In the genomic region with DNA sequence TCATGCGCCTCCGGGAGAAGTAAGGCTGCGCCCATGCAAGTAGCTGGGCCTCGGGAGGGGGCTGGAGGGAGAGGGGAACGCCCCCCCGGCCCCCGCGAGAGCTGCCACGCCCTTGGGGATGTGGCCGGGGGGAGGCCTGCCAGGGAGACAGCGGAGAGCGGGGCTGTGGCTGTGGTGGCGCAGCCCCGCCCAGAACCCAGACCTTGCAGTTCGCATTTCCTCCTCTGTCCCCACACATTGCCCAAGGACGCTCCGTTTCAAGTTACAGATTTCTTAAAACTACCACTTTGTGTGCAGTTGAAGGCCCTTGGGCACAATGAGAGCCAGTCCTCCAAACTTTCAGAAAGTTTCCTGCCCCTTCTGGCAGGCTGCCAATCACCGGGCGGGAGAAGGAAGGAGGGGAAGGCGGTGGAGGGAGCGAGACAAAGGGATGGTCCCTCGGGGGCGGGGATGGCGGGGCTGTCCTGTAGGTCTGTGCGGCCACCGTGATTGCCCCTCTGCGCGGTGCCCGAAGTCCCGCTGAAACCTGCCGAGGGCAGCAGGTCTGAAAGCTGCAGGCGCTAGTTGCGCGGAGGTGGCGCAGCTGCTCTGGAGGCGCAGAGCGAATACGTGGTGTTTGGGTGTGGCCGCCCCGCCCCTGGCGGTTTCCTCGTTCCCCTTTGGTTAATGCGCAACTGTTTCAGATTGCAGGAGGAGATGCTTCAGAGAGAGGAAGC, we compare ENCODE assay signal across 8 cellular contexts. TPM values are rescaled to one million over a fixed set of nuclear protein-coding genes. Genes with fewer than 3 reads are reported as not detected.
A peak's percentile ranks its signal among the peaks of the same experiment; 100 is the strongest.
DNase-seq lines count a peak whose midpoint lies in the region; ATAC-seq and TF ChIP-seq lines count a peak whose summit lies in the region.

No MANE protein-coding gene starts in this region.

- peaks cover 3% of the 10 kb centered on the region for H3K36me3 Mint-ChIP-seq in IgD-negative memory B cell
- H3K36me3 Mint-ChIP-seq in activated naive CD8-positive, alpha-beta T cell, result peaks cover 8% of the 10 kb centered on the region

- intact Hi-C loops in left ventricle myocardium inferior (cut with micrococcal nuclease), result no loop called here

- H3K27me3 ChIP-seq in left ventricle myocardium inferior (ENCODE audit: low read depth), result peaks cover 65% of the 10 kb centered on the region

- H3K36me3 ChIP-seq in left ventricle myocardium inferior, result peaks cover 47% of the 10 kb centered on the region

- H3K27ac Mint-ChIP-seq in IgD-negative memory B cell, result peak overlapping the region; percentile 93 to 99 (median 98)
- H3K27ac Mint-ChIP-seq in activated naive CD8-positive, alpha-beta T cell, result peak overlapping the region; percentile 93

- H3K27me3 Mint-ChIP-seq in IgD-negative memory B cell, result no peaks in the 10 kb centered on the region
- H3K27me3 Mint-ChIP-seq in activated naive CD8-positive, alpha-beta T cell, result no peaks in the 10 kb centered on the region

- H3K27ac ChIP-seq in left ventricle myocardium inferior (replicated peaks), result peak overlapping the region; percentile 100

- peaks cover 23 to 39% (median 31%) of the 10 kb centered on the region in 3 donors for H3K4me1 Mint-ChIP-seq in IgD-negative memory B cell
- peaks cover 76% of the 10 kb centered on the region for H3K4me1 Mint-ChIP-seq in activated naive CD8-positive, alpha-beta T cell (ENCODE audit: low read depth)

- H3K4me3 Mint-ChIP-seq in IgD-negative memory B cell, result peak overlapping the region; percentile 95 to 99 (median 98)
- peak overlapping the region; percentile 96 for H3K4me3 Mint-ChIP-seq in activated naive CD8-positive, alpha-beta T cell

- H3K4me3 ChIP-seq in left ventricle myocardium inferior (peak overlapping the region; percentile 90), retinal pigment epithelial cell (ENCODE audit: low read length) (peak overlapping the region; percentile 95)

- no peaks in the 10 kb centered on the region for H3K9me3 Mint-ChIP-seq in IgD-negative memory B cell
- no peaks in the 10 kb centered on the region for H3K9me3 Mint-ChIP-seq in activated naive CD8-positive, alpha-beta T cell (ENCODE audit: low read depth)

- H3K9me3 ChIP-seq in left ventricle myocardium inferior (replicated peaks), result no peaks in the 10 kb centered on the region

- TF ChIP-seq CTCF in left ventricle myocardium inferior (IDR thresholded peaks at IDR 0.05; ENCODE audit: borderline replicate concordance) (no peak), retinal pigment epithelial cell (conservative IDR thresholded peaks at IDR 0.05; ENCODE audit: low read depth, low read length) (no peak)

- DNase-seq in EL (peak; percentile 72), SK-N-DZ (ENCODE audit: low spot score) (peak; percentile 49), left ventricle myocardium inferior (peak; percentile 82), retinal pigment epithelial cell (ENCODE audit: low read depth) (no peak), epidermal melanocyte (ENCODE audit: insufficient read length, low spot score) (no peak)

- peak; percentile 53 for ATAC-seq in GM21576 (IDR thresholded peaks at IDR 0.05; ENCODE audit: unreplicated experiment)

- H3K4me1 ChIP-seq in left ventricle myocardium inferior, result peaks cover 76% of the 10 kb centered on the region

RNA-seq across cellular contexts. Expression of a gene that starts 2.1 kb away (rescaled TPM):
- polyA plus RNA-seq in IgD-negative memory B cell, result 352 TPM
- polyA plus RNA-seq in SK-N-DZ (2014; cell fraction: cytosol; rRNA removed), result 117 and 143 TPM in 2 replicates
- 47.9 and 64.0 TPM in 2 replicates for polyA plus RNA-seq in SK-N-DZ (2014; cell fraction: nucleus; rRNA removed)
- 375 TPM for total RNA-seq in left ventricle myocardium inferior

RNA-seq across cellular contexts. Expression of a gene that starts 28.7 kb away (rescaled TPM):
- 6.6 TPM for polyA plus RNA-seq in IgD-negative memory B cell
- polyA plus RNA-seq in SK-N-DZ (2014; cell fraction: cytosol; rRNA removed), result 3.7 TPM in 2 replicates
- polyA plus RNA-seq in SK-N-DZ (2014; cell fraction: nucleus; rRNA removed), result 3.9 and 5.9 TPM in 2 replicates
- total RNA-seq in left ventricle myocardium inferior, result 4.0 TPM

Comparison
In these comparisons a context has a peak if more than half of its experiments do, and no peak if none do; other contexts are left out.
1. DNase-seq: peak in EL (single experiment), SK-N-DZ (single experiment) and left ventricle myocardium inferior (single experiment); none in retinal pigment epithelial cell (single experiment) and epidermal melanocyte (single experiment).